20 cellular contexts compared by ENCODE assay signal in genomic region chr11:94759522-94759921, GRCh38.
"Had no signal": no experiment of that assay in that cellular context is flagged by ENCODE, and none has a peak within 500 bp of the region (broad histone marks: within the 10 kb centered on the region; RNA-seq: fewer than 3 reads in every experiment).

No MANE protein-coding gene starts in this region.

- H3K27me3 ChIP-seq: dorsolateral prefrontal cortex, esophagus muscularis mucosa, gastrocnemius medialis, heart right ventricle, left lung had no signal

- H3K4me1 ChIP-seq: left lung, lower lobe of right lung had no signal

- H3K36me3 ChIP-seq: esophagus muscularis mucosa, gastrocnemius medialis, heart right ventricle, left lung, lower lobe of right lung had no signal

- H3K4me3 ChIP-seq: coronary artery, dorsolateral prefrontal cortex, esophagus muscularis mucosa, gastrocnemius medialis, heart right ventricle, left lung, lower lobe of right lung, mucosa of descending colon had no signal

- H3K9me3 ChIP-seq: esophagus muscularis mucosa, gastrocnemius medialis, heart right ventricle, left lung, lower lobe of right lung, mucosa of descending colon had no signal

- DNase-seq: dermis blood vessel endothelial cell; dorsolateral prefrontal cortex; effector CD4-positive, alpha-beta T cell; effector memory CD4-positive, alpha-beta T cell; foreskin melanocyte; gastrocnemius medialis; glutamatergic neuron; head of caudate nucleus; heart right ventricle; hippocampal formation; left cardiac atrium; left lung; left ventricle myocardium superior; lower lobe of right lung; mesenchymal stem cell; mucosa of descending colon; naive B cell; naive thymus-derived CD8-positive, alpha-beta T cell had no signal

- ATAC-seq: gastrocnemius medialis; heart right ventricle; left cardiac atrium; left lung; left ventricle myocardium superior; lower lobe of right lung; mucosa of descending colon; naive thymus-derived CD8-positive, alpha-beta T cell had no signal

- H3K27ac ChIP-seq: coronary artery, dorsolateral prefrontal cortex, esophagus muscularis mucosa, heart right ventricle, left lung, lower lobe of right lung had no signal
